Comparison of ENCODE assay signal across 9 cellular contexts in genomic region chr1:41920658-41921057, GRCh38. TPM values are rescaled to one million over a fixed set of nuclear protein-coding genes. Genes with fewer than 3 reads are reported as not detected.
A peak's percentile ranks its signal among the peaks of the same experiment; 100 is the strongest.
DNase-seq lines count a peak whose midpoint lies in the region; ATAC-seq and TF ChIP-seq lines count a peak whose summit lies in the region.
"Had no signal": no experiment of that assay in that cellular context is flagged by ENCODE, and none has a peak within 500 bp of the region (broad histone marks: within the 10 kb centered on the region; RNA-seq: fewer than 3 reads in every experiment).

No MANE protein-coding gene starts in this region.

- peaks cover 2% of the 10 kb centered on the region for H3K9me3 Mint-ChIP-seq in activated CD4-positive, alpha-beta memory T cell treated with anti-CD3 and anti-CD28 coated beads, Interleukin-2, amount 10 ng/mL, durations not matched to agents 7 days and 5 days

- no peaks in the 10 kb centered on the region for H3K27me3 Mint-ChIP-seq in activated CD4-positive, alpha-beta memory T cell treated with anti-CD3 and anti-CD28 coated beads, Interleukin-2, amount 10 ng/mL, durations not matched to agents 7 days and 5 days

- no peaks in the 10 kb centered on the region for H3K36me3 ChIP-seq in BJ (ENCODE audit: control insufficient read depth, insufficient read depth, low read length)
- H3K36me3 ChIP-seq: neural progenitor cell had no signal

- ATAC-seq in HG03520 (IDR thresholded peaks at IDR 0.05; ENCODE audit: unreplicated experiment) (no peak), HG03571 (IDR thresholded peaks at IDR 0.05; ENCODE audit: unreplicated experiment) (no peak)

- no peak overlapping the region for H3K4me3 Mint-ChIP-seq in activated CD4-positive, alpha-beta memory T cell treated with anti-CD3 and anti-CD28 coated beads, Interleukin-2, amount 10 ng/mL, durations not matched to agents 7 days and 5 days

- peak; percentile 23 for DNase-seq in BJ (ENCODE audit: low read depth)
- DNase-seq in H4 (ENCODE audit: low spot score), result peak; percentile 58
- no peak for DNase-seq in activated CD4-positive, alpha-beta memory T cell treated with anti-CD3 and anti-CD28 coated beads, Interleukin-2, amount 10 ng/mL, durations not matched to agents 7 days and 5 days
- DNase-seq in iris pigment epithelial cell (ENCODE audit: low read depth), result peak; percentile 78
- DNase-seq in NCI-H1436 (lab: John Stamatoyannopoulos, UW), result no peak
- no peak for DNase-seq in pons (ENCODE audit: low spot score)

- no peak overlapping the region for H3K4me3 ChIP-seq in BJ (ENCODE audit: low read depth, low read length)

- POLR2A ChIA-PET in BJ (lab: Charles Lee), result no interaction called here
- POLR2A ChIA-PET in activated CD4-positive, alpha-beta memory T cell treated with anti-CD3 and anti-CD28 coated beads, Interleukin-2, amount 10 ng/mL, durations not matched to agents 7 days and 5 days (lab: Charles Lee), result interaction anchor here (0.6 to 9.7 kb wide), 16 partner anchors 9 to 247 kb away, joined by 3 to 231 read pairs (median 4); no protein-coding TSS in a partner anchor

- no peak for TF ChIP-seq CTCF in BJ (IDR thresholded peaks at IDR 0.05; ENCODE audit: insufficient read depth, low read depth, low read length)

- no peaks in the 10 kb centered on the region for H3K27me3 ChIP-seq in BJ (ENCODE audit: control insufficient read depth, insufficient read depth, low read length)

- CTCF ChIA-PET in BJ (lab: Yijun Ruan, JAX), result interaction anchor here (1.4 kb wide), 1 partner anchor 346 kb away, joined by 3 read pairs; no protein-coding TSS in a partner anchor
- CTCF ChIA-PET in activated CD4-positive, alpha-beta memory T cell treated with anti-CD3 and anti-CD28 coated beads, Interleukin-2, amount 10 ng/mL, durations not matched to agents 7 days and 5 days (lab: Charles Lee), result interaction anchor here (0.6 to 6.0 kb wide), 10 partner anchors 11 to 346 kb away, joined by 3 to 72 read pairs (median 4); no protein-coding TSS in a partner anchor

- H3K36me3 Mint-ChIP-seq in activated CD4-positive, alpha-beta memory T cell treated with anti-CD3 and anti-CD28 coated beads, Interleukin-2, amount 10 ng/mL, durations not matched to agents 7 days and 5 days (ENCODE audit: low read depth), result peaks cover 2% of the 10 kb centered on the region
- H3K36me3 Mint-ChIP-seq: neural progenitor cell had no signal

- peaks cover 48% of the 10 kb centered on the region for H3K4me1 Mint-ChIP-seq in activated CD4-positive, alpha-beta memory T cell treated with anti-CD3 and anti-CD28 coated beads, Interleukin-2, amount 10 ng/mL, durations not matched to agents 7 days and 5 days

- H3K27ac Mint-ChIP-seq in activated CD4-positive, alpha-beta memory T cell treated with anti-CD3 and anti-CD28 coated beads, Interleukin-2, amount 10 ng/mL, durations not matched to agents 7 days and 5 days, result peak overlapping the region; percentile 93
- H3K27ac Mint-ChIP-seq: neural progenitor cell had no signal

RNA-seq across cellular contexts. Expression of gene HIVEP3, which starts 1.9 kb away (rescaled TPM):
- polyA plus RNA-seq in BJ (2011; rRNA removed), result 3.7 and 4.0 TPM in 2 replicates
- polyA minus RNA-seq in BJ (2011; rRNA and poly(A)+ RNA removed), result 2.3 and 3.4 TPM in 2 replicates
- total RNA-seq in H4 (2014; rRNA removed; shearing (Covaris generic)), result 2.1 and 3.1 TPM in 2 replicates
- total RNA-seq in activated CD4-positive, alpha-beta memory T cell treated with anti-CD3 and anti-CD28 coated beads, Interleukin-2, amount 10 ng/mL, durations not matched to agents 7 days and 5 days, result 10 to 100 TPM; 27.8 to 28.8 TPM

Comparison
In these comparisons a context has a peak if more than half of its experiments do, and no peak if none do; other contexts are left out.
1. DNase-seq: peak in BJ (single experiment), H4 (single experiment) and iris pigment epithelial cell (single experiment); none in activated CD4-positive, alpha-beta memory T cell treated with anti-CD3 and anti-CD28 coated beads, Interleukin-2, amount 10 ng/mL, durations not matched to agents 7 days and 5 days (single experiment), NCI-H1436 (single experiment) and pons (single experiment).